In the genomic region with DNA sequence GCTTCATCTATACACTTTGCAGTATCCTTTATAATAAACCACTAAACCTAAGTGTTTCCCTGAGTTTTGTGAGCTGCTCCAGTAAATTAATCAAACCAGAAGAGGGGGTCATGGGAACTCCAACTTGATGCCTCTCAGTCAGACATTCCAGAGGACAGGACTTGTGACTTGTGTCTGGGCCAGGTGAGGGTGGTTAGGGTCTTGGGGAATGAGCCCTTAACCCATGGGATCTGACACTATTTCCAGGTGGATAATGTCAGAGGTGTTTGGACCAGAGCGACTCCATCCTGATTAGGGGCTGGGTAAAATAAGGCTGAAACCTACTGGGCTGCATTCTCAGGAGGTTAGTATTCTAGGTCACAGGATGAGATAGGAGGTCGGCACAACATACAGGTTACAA, we compare ENCODE assay signal across 7 cellular contexts.
"Had no signal": no experiment of that assay in that cellular context is flagged by ENCODE, and none has a peak within 500 bp of the region (broad histone marks: within the 10 kb centered on the region; RNA-seq: fewer than 3 reads in every experiment).

No MANE protein-coding gene starts in this region.

- H3K27me3 Mint-ChIP-seq: IgD-negative memory B cell had no signal

- H3K27ac ChIP-seq: HL-60 had no signal

- H3K27ac Mint-ChIP-seq: IgD-negative memory B cell had no signal

- H3K4me3 Mint-ChIP-seq: GM23338, H9, IgD-negative memory B cell had no signal

- H3K9me3 Mint-ChIP-seq: GM23338, H9, IgD-negative memory B cell had no signal

- DNase-seq: H9, HCEC 1CT, KBM-7 had no signal

- H3K36me3 Mint-ChIP-seq: IgD-negative memory B cell had no signal

- ATAC-seq: GM23338, HepG2 had no signal

- H3K4me3 ChIP-seq: GM23338 had no signal
